Comparison of ENCODE assay signal across 16 cellular contexts in genomic region chr3:37287776-37288175, GRCh38. TPM values are rescaled to one million over a fixed set of nuclear protein-coding genes. Genes with fewer than 3 reads are reported as not detected.
DNase-seq lines count a peak whose midpoint lies in the region; ATAC-seq and TF ChIP-seq lines count a peak whose summit lies in the region.
"Had no signal": no experiment of that assay in that cellular context is flagged by ENCODE, and none has a peak within 500 bp of the region (broad histone marks: within the 10 kb centered on the region; RNA-seq: fewer than 3 reads in every experiment).

No MANE protein-coding gene starts in this region.

- H3K4me1 Mint-ChIP-seq in MCF 10A (ENCODE audit: insufficient read depth, unreplicated experiment) = peaks cover 14% of the 10 kb centered on the region
- H3K4me1 Mint-ChIP-seq in activated T-helper 17 cell treated with anti-CD3 and anti-CD28 coated beads, Interleukin-2, amount 50 U/mL, for 72 hours = peaks cover 11% of the 10 kb centered on the region
- peaks cover 16% of the 10 kb centered on the region for H3K4me1 Mint-ChIP-seq in stimulated activated naive CD8-positive, alpha-beta T cell treated with anti-CD3 and anti-CD28 coated beads, Interleukin-15, amount 100 ng/mL, for 72 hours

- ATAC-seq in activated T-helper 17 cell treated with anti-CD3 and anti-CD28 coated beads, Interleukin-2, amount 50 U/mL, for 72 hours (replicated peaks) = peak; percentile 76
- peak; percentile 81 for ATAC-seq in stimulated activated naive CD8-positive, alpha-beta T cell treated with anti-CD3 and anti-CD28 coated beads, Interleukin-15, amount 100 ng/mL, for 72 hours
- no peak for ATAC-seq in left ventricle myocardium superior

- no peak overlapping the region for H3K27ac ChIP-seq in breast epithelium
- H3K27ac ChIP-seq: heart left ventricle, parathyroid adenoma had no signal

- no peaks in the 10 kb centered on the region for H3K9me3 Mint-ChIP-seq in MCF 10A (ENCODE audit: unreplicated experiment)
- H3K9me3 Mint-ChIP-seq in activated T-helper 17 cell treated with anti-CD3 and anti-CD28 coated beads, Interleukin-2, amount 50 U/mL, for 72 hours = no peaks in the 10 kb centered on the region
- no peaks in the 10 kb centered on the region for H3K9me3 Mint-ChIP-seq in stimulated activated naive CD8-positive, alpha-beta T cell treated with anti-CD3 and anti-CD28 coated beads, Interleukin-15, amount 100 ng/mL, for 72 hours
- H3K9me3 Mint-ChIP-seq: T-helper 2 cell treated with Interferon-gamma antibody and Interleukin-4, amounts not matched to agents 5 μg/mL and 100 μg/mL, for 36 hours had no signal

- peaks cover 10% of the 10 kb centered on the region for H3K36me3 ChIP-seq in breast epithelium
- H3K36me3 ChIP-seq: BE2C had no signal

- H3K36me3 Mint-ChIP-seq in MCF 10A (ENCODE audit: insufficient read depth, unreplicated experiment) = peaks cover 57% of the 10 kb centered on the region
- peaks cover 87% of the 10 kb centered on the region for H3K36me3 Mint-ChIP-seq in activated T-helper 17 cell treated with anti-CD3 and anti-CD28 coated beads, Interleukin-2, amount 50 U/mL, for 72 hours (ENCODE audit: low read depth)

- CTCF ChIA-PET in MCF 10A (lab: Yijun Ruan, JAX) = interaction anchor here (0.7 to 1.4 kb wide), 2 partner anchors 8 to 22 kb away, joined by 3 to 5 read pairs; no protein-coding TSS in a partner anchor

- H3K27me3 Mint-ChIP-seq in MCF 10A (ENCODE audit: insufficient read depth, unreplicated experiment) = no peaks in the 10 kb centered on the region
- no peaks in the 10 kb centered on the region for H3K27me3 Mint-ChIP-seq in activated T-helper 17 cell treated with anti-CD3 and anti-CD28 coated beads, Interleukin-2, amount 50 U/mL, for 72 hours
- no peaks in the 10 kb centered on the region for H3K27me3 Mint-ChIP-seq in stimulated activated naive CD8-positive, alpha-beta T cell treated with anti-CD3 and anti-CD28 coated beads, Interleukin-15, amount 100 ng/mL, for 72 hours

- BruUV-seq in MCF 10A (replicated peaks; lab: Mats Ljungman, UMichigan) = no TSS peak

- H3K27me3 ChIP-seq in breast epithelium = no peaks in the 10 kb centered on the region
- H3K27me3 ChIP-seq: BE2C, heart left ventricle had no signal

- H3K27ac Mint-ChIP-seq in MCF 10A (ENCODE audit: low read depth, unreplicated experiment) = no peak overlapping the region
- peak overlapping the region; percentile 73 for H3K27ac Mint-ChIP-seq in activated T-helper 17 cell treated with anti-CD3 and anti-CD28 coated beads, Interleukin-2, amount 50 U/mL, for 72 hours
- peak overlapping the region in 1 of 2 donors; percentile 88 for H3K27ac Mint-ChIP-seq in stimulated activated naive CD8-positive, alpha-beta T cell treated with anti-CD3 and anti-CD28 coated beads, Interleukin-15, amount 100 ng/mL, for 72 hours
- H3K27ac Mint-ChIP-seq: T-helper 2 cell treated with Interferon-gamma antibody and Interleukin-4, amounts not matched to agents 5 μg/mL and 100 μg/mL, for 36 hours had no signal

- DNase-seq in MCF 10A (ENCODE audit: unreplicated experiment) (peak; percentile 30), breast epithelium (ENCODE audit: low spot score in 2 of 2) (no peak), fibroblast of the aortic adventitia (ENCODE audit: low read depth) (peak; percentile 20), SIG-M5 treated with dmso at 0.1 percent for 504 hours (lab: John Stamatoyannopoulos, UW; ENCODE audit: unreplicated experiment) (no peak), left ventricle myocardium superior (no peak), SW480 (ENCODE audit: low spot score) (no peak)
- no peak for DNase-seq in stimulated activated naive CD8-positive, alpha-beta T cell treated with anti-CD3 and anti-CD28 coated beads, Interleukin-15, amount 100 ng/mL, for 72 hours
- DNase-seq: BE2C, DMS153, GOT3, heart left ventricle, MV-4-11, NCI-H2107 had no signal

- no peaks in the 10 kb centered on the region for H3K9me3 ChIP-seq in breast epithelium
- H3K9me3 ChIP-seq: BE2C, heart left ventricle had no signal

- no peak for TF ChIP-seq POLR2A in breast epithelium (IDR thresholded peaks at IDR 0.05)

- intact Hi-C loops in MCF 10A (cut with micrococcal nuclease) (no loop called here), breast epithelium (cut with DNase I; ENCODE audit: low total_unique reads) (no loop called here), left ventricle myocardium superior (cut with micrococcal nuclease) (no loop called here)

- H3K4me1 ChIP-seq in breast epithelium = peaks cover 0 to 3% of the 10 kb centered on the region in 2 donors
- H3K4me1 ChIP-seq: BE2C, parathyroid adenoma had no signal

- H3K4me3 Mint-ChIP-seq in MCF 10A (ENCODE audit: unreplicated experiment) = no peak overlapping the region
- H3K4me3 Mint-ChIP-seq in activated T-helper 17 cell treated with anti-CD3 and anti-CD28 coated beads, Interleukin-2, amount 50 U/mL, for 72 hours = no peak overlapping the region
- peak overlapping the region; percentile 26 to 35 for H3K4me3 Mint-ChIP-seq in stimulated activated naive CD8-positive, alpha-beta T cell treated with anti-CD3 and anti-CD28 coated beads, Interleukin-15, amount 100 ng/mL, for 72 hours
- H3K4me3 Mint-ChIP-seq: T-helper 2 cell treated with Interferon-gamma antibody and Interleukin-4, amounts not matched to agents 5 μg/mL and 100 μg/mL, for 36 hours had no signal

- POLR2A ChIA-PET in MCF 10A (lab: Yijun Ruan, JAX) = interaction anchor here (0.7 kb wide), 1 partner anchor 574 kb away, joined by 4 read pairs; the partner anchor contains the start of gene CTDSPL

- no peak overlapping the region for H3K4me3 ChIP-seq in breast epithelium
- H3K4me3 ChIP-seq in fibroblast of the aortic adventitia (ENCODE audit: low read depth, low read length) = no peak overlapping the region
- H3K4me3 ChIP-seq: heart left ventricle had no signal

- TF ChIP-seq CTCF in MCF 10A (IDR thresholded peaks at IDR 0.05; ENCODE audit: unreplicated experiment) = no peak
- TF ChIP-seq CTCF in breast epithelium (IDR thresholded peaks at IDR 0.05) = no peak
- no peak for TF ChIP-seq CTCF in fibroblast of the aortic adventitia (IDR thresholded peaks at IDR 0.05; ENCODE audit: insufficient read depth, low read length)

RNA-seq across cellular contexts. Expression of gene GOLGA4, which starts 44.7 kb away (rescaled TPM):
- total RNA-seq in MCF 10A (2022) (98.5 and 100.0 TPM in 2 replicates), breast epithelium (100 to 1,000 TPM; 102 to 120 (median 119) TPM), fibroblast of the aortic adventitia (ENCODE audit: low replicate concordance) (88.1 and 118 TPM in 2 replicates), left ventricle myocardium superior (193 TPM)
- total RNA-seq in activated T-helper 17 cell treated with anti-CD3 and anti-CD28 coated beads, Interleukin-2, amount 50 U/mL, for 72 hours = 10 to 100 TPM; 39.2 to 46.1 TPM

Comparison
In these comparisons a context has a peak if more than half of its experiments do, and no peak if none do; other contexts are left out.
1. DNase-seq: peak in MCF 10A (single experiment) and fibroblast of the aortic adventitia (single experiment); none in breast epithelium (0 of 2), stimulated activated naive CD8-positive, alpha-beta T cell treated with anti-CD3 and anti-CD28 coated beads, Interleukin-15, amount 100 ng/mL, for 72 hours (0 of 2), SIG-M5 treated with dmso at 0.1 percent for 504 hours (single experiment), left ventricle myocardium superior (single experiment) and SW480 (single experiment).
2. H3K4me3 Mint-ChIP-seq: peak in stimulated activated naive CD8-positive, alpha-beta T cell treated with anti-CD3 and anti-CD28 coated beads, Interleukin-15, amount 100 ng/mL, for 72 hours (2 of 2); none in MCF 10A (single experiment) and activated T-helper 17 cell treated with anti-CD3 and anti-CD28 coated beads, Interleukin-2, amount 50 U/mL, for 72 hours (single experiment).